Comparison of ENCODE assay signal across 9 cellular contexts in genomic region chr18:21997207-21998143, GRCh38.
DNase-seq lines count a peak whose midpoint lies in the region; ATAC-seq, FAIRE-seq and TF ChIP-seq lines count a peak whose summit lies in the region.
"Had no signal": no experiment of that assay in that cellular context is flagged by ENCODE, and none has a peak within 500 bp of the region (broad histone marks: within the 10 kb centered on the region; RNA-seq: fewer than 3 reads in every experiment).

No MANE protein-coding gene starts in this region.

- H3K9ac ChIP-seq in kidney (ENCODE audit: low read length in 2 of 2): no peak overlapping the region
- H3K9ac ChIP-seq: BLaER1 had no signal

- peaks cover 48% of the 10 kb centered on the region for H3K4me1 ChIP-seq in body of pancreas
- H3K4me1 ChIP-seq in kidney (ENCODE audit: control insufficient read depth in 1 of 2, insufficient read depth in 1 of 2, low read depth in 1 of 2, low read length in 2 of 2): no peaks in the 10 kb centered on the region
- H3K4me1 ChIP-seq in tibial nerve: no peaks in the 10 kb centered on the region
- H3K4me1 ChIP-seq: BLaER1 had no signal

- H3K36me3 ChIP-seq in body of pancreas (replicated peaks in 1 of 2; ENCODE audit: insufficient read depth in 1 of 2, low read depth in 2 of 2) (no peaks in the 10 kb centered on the region), kidney (ENCODE audit: control insufficient read depth in 1 of 2, insufficient read depth in 2 of 2, low read length in 2 of 2) (no peaks in the 10 kb centered on the region), tibial nerve (no peaks in the 10 kb centered on the region)
- H3K36me3 ChIP-seq: BLaER1 had no signal

- H3K9me3 ChIP-seq in body of pancreas: no peaks in the 10 kb centered on the region
- H3K9me3 ChIP-seq in kidney (ENCODE audit: control insufficient read depth in 1 of 2, low read length in 2 of 2): no peaks in the 10 kb centered on the region
- H3K9me3 ChIP-seq in tibial nerve: no peaks in the 10 kb centered on the region
- H3K9me3 ChIP-seq: BLaER1 had no signal

- FAIRE-seq in kidney (lab: Jason Lieb, UNC): no peak

- H3K27me3 ChIP-seq in body of pancreas (no peaks in the 10 kb centered on the region), tibial nerve (no peaks in the 10 kb centered on the region)
- H3K27me3 ChIP-seq: BLaER1 had no signal

- peak overlapping the region; percentile 62 to 78 (median 73) for H3K27ac ChIP-seq in body of pancreas
- no peak overlapping the region for H3K27ac ChIP-seq in kidney (ENCODE audit: low read depth in 2 of 2, low read length in 2 of 2)
- no peak overlapping the region for H3K27ac ChIP-seq in tibial nerve
- H3K27ac ChIP-seq: BLaER1 had no signal

- H3K4me3 ChIP-seq in body of pancreas (no peak overlapping the region), kidney (ENCODE audit: low read length in 2 of 2) (no peak overlapping the region), tibial nerve (no peak overlapping the region)
- H3K4me3 ChIP-seq: BLaER1 had no signal

- TF ChIP-seq POLR2A in body of pancreas (IDR thresholded peaks at IDR 0.05) (peak in 1 of 3 donors; percentile 14), tibial nerve (IDR thresholded peaks at IDR 0.05) (no peak)

- no peak for TF ChIP-seq EP300 in tibial nerve (IDR thresholded peaks at IDR 0.05)

- DNase-seq in NCI-H1092 treated with DMSO at 0.1 percent for 48 hours (lab: John Stamatoyannopoulos, UW): peak; percentile 24
- no peak for DNase-seq in NCI-H1092 (lab: John Stamatoyannopoulos, UW)
- DNase-seq in NCI-H2196 (lab: John Stamatoyannopoulos, UW; ENCODE audit: unreplicated experiment): peak; percentile 20
- DNase-seq in body of pancreas: peak; percentile 31 to 72 (median 50)
- DNase-seq in kidney: no peak
- DNase-seq in tibial nerve (ENCODE audit: low spot score in 2 of 2): no peak
- no peak for DNase-seq in stimulated activated CD4-positive, alpha-beta T cell treated with anti-CD3 and anti-CD28 coated beads, Interleukin-2, amount 100 ng/mL, for 48 hours

- intact Hi-C loops in body of pancreas (cut with DNase I) (loop anchor here (10.0 kb wide), 1 partner anchor 177 kb away; no protein-coding TSS in a partner anchor), kidney (cut with DNase I) (no loop called here)

- ATAC-seq in GM21717 (IDR thresholded peaks at IDR 0.05; ENCODE audit: unreplicated experiment) (peak; percentile 68), body of pancreas (peak; percentile 87)

- TF ChIP-seq CTCF in body of pancreas (IDR thresholded peaks at IDR 0.05): peak; percentile 64 to 96 (median 94)
- TF ChIP-seq CTCF in kidney (IDR thresholded peaks at IDR 0.05; ENCODE audit: borderline replicate concordance, extremely low read depth, insufficient read depth): peak; percentile 77
- peak; percentile 41 to 78 (median 47) for TF ChIP-seq CTCF in tibial nerve (IDR thresholded peaks at IDR 0.05)

- WGBS in body of pancreas, 2 donors: 35 to 38% methylated on average over 14 of the region's 14 CpGs
- 54 to 57% methylated on average over 14 of the region's 14 CpGs for WGBS in tibial nerve, 2 donors

Comparison
In these comparisons a context has a peak if more than half of its experiments do, and no peak if none do; other contexts are left out.
1. DNase-seq: peak in NCI-H1092 treated with DMSO at 0.1 percent for 48 hours (single experiment), NCI-H2196 (single experiment) and body of pancreas (4 of 4); none in NCI-H1092 (single experiment), kidney (single experiment), tibial nerve (0 of 2) and stimulated activated CD4-positive, alpha-beta T cell treated with anti-CD3 and anti-CD28 coated beads, Interleukin-2, amount 100 ng/mL, for 48 hours (0 of 2).
2. H3K27ac ChIP-seq: peak in body of pancreas (4 of 4); none in kidney (0 of 2) and tibial nerve (0 of 4).
3. Peak in every context shown above with its lines, with median percentiles within 50 percentile points of each other: CTCF ChIP-seq.